ENCODE assay signal across 29 cellular contexts in the genomic region with DNA sequence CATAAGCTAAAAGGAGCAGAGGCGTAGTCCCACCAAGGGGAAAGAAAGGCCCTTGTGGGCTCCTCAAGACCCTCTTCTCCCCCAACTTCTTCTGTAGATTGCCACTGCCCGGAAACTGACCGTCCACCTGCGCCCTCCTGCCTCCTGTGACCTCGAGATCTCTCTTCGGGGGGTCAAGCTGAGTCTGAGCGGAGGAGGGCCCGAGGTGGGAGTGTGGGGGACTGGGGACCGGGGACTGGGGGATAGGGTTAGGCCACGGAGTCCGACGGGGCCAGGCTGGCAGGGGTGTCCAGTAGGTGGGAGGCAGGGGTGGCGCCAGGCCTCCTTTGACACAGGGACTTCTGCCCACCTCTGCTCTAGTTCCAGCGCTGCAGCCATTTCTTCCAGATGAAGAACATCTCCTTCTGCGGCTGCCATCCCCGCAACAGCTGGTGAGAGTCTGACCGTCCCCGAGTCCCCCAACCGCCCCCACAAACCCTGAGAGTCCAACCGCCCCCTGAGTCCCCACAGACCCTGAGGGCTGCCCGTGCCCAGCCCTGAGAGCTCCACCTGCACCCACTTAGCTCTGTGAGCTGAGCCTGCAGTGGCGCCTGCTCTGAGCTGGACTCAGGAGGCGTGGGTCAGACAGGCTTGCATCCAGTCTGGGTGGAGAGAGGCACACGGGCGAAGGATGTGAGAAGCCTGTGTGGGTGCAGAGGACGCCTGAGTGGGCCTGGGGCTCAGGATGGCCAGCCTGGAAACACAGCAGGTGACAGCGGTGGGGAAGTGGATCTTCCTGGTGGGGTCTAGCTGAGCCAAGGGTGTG. TPM values are rescaled to one million over a fixed set of nuclear protein-coding genes. Genes with fewer than 3 reads are reported as not detected.
"Had no signal": no experiment of that assay in that cellular context is flagged by ENCODE, and none has a peak within 500 bp of the region (broad histone marks: within the 10 kb centered on the region; RNA-seq: fewer than 3 reads in every experiment).

No MANE protein-coding gene starts in this region.

- H3K4me3 ChIP-seq: body of pancreas, cardiac muscle cell, ovary, right lobe of liver, skin epidermis, stomach, suprapubic skin, tibial nerve, vagina had no signal

- H3K27ac Mint-ChIP-seq: activated naive CD8-positive, alpha-beta T cell treated with anti-CD3 and anti-CD28 coated beads, Interleukin-2, amount 50 U/mL, for 24 hours; activated T-helper 2 cell treated with anti-CD3 and anti-CD28 coated beads, Interferon-gamma antibody, Interleukin-2, Interleukin-4, amounts not matched to agents 10 μg/mL and 5 μg/mL and 100 μg/mL, durations not matched to agents 14 hours and 24 hours and 36 hours; dendritic cell treated with granulocyte-macrophage colony-stimulating factor and Interleukin-4, amounts not matched to agents 40 ng/mL and 50 ng/mL, for 4 days; stimulated activated memory B cell treated with anti-CD40 and anti-IgM and Interleukin-4, amounts not matched to agents 10 μg/mL and 1 μg/mL and 100 μg/mL, for 72 hours; T-helper 2 cell treated with Interferon-gamma antibody and Interleukin-4, amounts not matched to agents 5 μg/mL and 100 μg/mL, for 36 hours had no signal

- H3K36me3 Mint-ChIP-seq: stimulated activated memory B cell treated with anti-CD40 and anti-IgM and Interleukin-4, amounts not matched to agents 10 μg/mL and 1 μg/mL and 100 μg/mL, for 72 hours had no signal

- H3K27me3 ChIP-seq: body of pancreas, ovary, vagina had no signal

- H3K9me3 ChIP-seq: body of pancreas, ovary, right lobe of liver, SK-N-SH, stomach, suprapubic skin, tibial nerve, vagina had no signal

- H3K4me1 Mint-ChIP-seq: stimulated activated memory B cell treated with anti-CD40 and anti-IgM and Interleukin-4, amounts not matched to agents 10 μg/mL and 1 μg/mL and 100 μg/mL, for 72 hours had no signal

- H3K27ac ChIP-seq: body of pancreas, cardiac muscle cell, ovary, right lobe of liver, skin epidermis, stomach, suprapubic skin, tibial nerve, vagina, WERI-Rb-1 had no signal

- H3K9ac ChIP-seq: SK-N-SH had no signal

- H3K9me3 Mint-ChIP-seq: activated naive CD8-positive, alpha-beta T cell treated with anti-CD3 and anti-CD28 coated beads, Interleukin-2, amount 50 U/mL, for 24 hours; activated T-cell treated with anti-CD3 and anti-CD28 coated beads, Interleukin-2, amount 50 U/mL, for 4 hours; activated T-helper 2 cell treated with anti-CD3 and anti-CD28 coated beads, Interferon-gamma antibody, Interleukin-2, Interleukin-4, amounts not matched to agents 10 μg/mL and 5 μg/mL and 100 μg/mL, durations not matched to agents 14 hours and 24 hours and 36 hours; dendritic cell treated with granulocyte-macrophage colony-stimulating factor and Interleukin-4, amounts not matched to agents 40 ng/mL and 50 ng/mL, for 4 days; stimulated activated memory B cell treated with anti-CD40 and anti-IgM and Interleukin-4, amounts not matched to agents 10 μg/mL and 1 μg/mL and 100 μg/mL, for 72 hours; T-helper 2 cell treated with Interferon-gamma antibody and Interleukin-4, amounts not matched to agents 5 μg/mL and 100 μg/mL, for 36 hours had no signal

- DNase-seq: activated naive CD4-positive, alpha-beta T cell treated with anti-CD3 and anti-CD28 coated beads, Interleukin-2, amount 50 U/mL, for 16 hours; activated naive CD8-positive, alpha-beta T cell treated with anti-CD3 and anti-CD28 coated beads, Interleukin-2, amount 50 U/mL, for 24 hours; activated T-cell treated with anti-CD3 and anti-CD28 coated beads, Interleukin-2, amount 50 U/mL, for 4 hours; body of pancreas; effector memory CD4-positive, alpha-beta T cell; foreskin melanocyte; hippocampal formation; mesenchymal stem cell; ovary; right lobe of liver; SK-N-SH; stimulated activated CD4-positive, alpha-beta T cell treated with anti-CD3 and anti-CD28 coated beads, Interleukin-2, amount 100 ng/mL, for 24 hours; stomach; WERI-Rb-1 had no signal

- H3K36me3 ChIP-seq: cardiac muscle cell, ovary, right lobe of liver, stomach, suprapubic skin, vagina had no signal

- H3K4me3 Mint-ChIP-seq: activated naive CD8-positive, alpha-beta T cell treated with anti-CD3 and anti-CD28 coated beads, Interleukin-2, amount 50 U/mL, for 24 hours; activated T-cell treated with anti-CD3 and anti-CD28 coated beads, Interleukin-2, amount 50 U/mL, for 4 hours; dendritic cell treated with granulocyte-macrophage colony-stimulating factor and Interleukin-4, amounts not matched to agents 40 ng/mL and 50 ng/mL, for 4 days; stimulated activated memory B cell treated with anti-CD40 and anti-IgM and Interleukin-4, amounts not matched to agents 10 μg/mL and 1 μg/mL and 100 μg/mL, for 72 hours; T-helper 2 cell treated with Interferon-gamma antibody and Interleukin-4, amounts not matched to agents 5 μg/mL and 100 μg/mL, for 36 hours had no signal

- H3K4me2 ChIP-seq: SK-N-SH had no signal

- H3K4me1 ChIP-seq: body of pancreas, right lobe of liver, vagina had no signal

RNA-seq across cellular contexts. Expression of gene SYCE3, which starts 44.0 kb away (rescaled TPM):
- total RNA-seq: activated T-cell treated with anti-CD3 and anti-CD28 coated beads, Interleukin-2, amount 50 U/mL, for 4 hours; body of pancreas; cardiac muscle cell; endothelial cell of umbilical vein; esophagus mucosa; lower leg skin; mononuclear cell; myocyte; ovary; pulmonary artery endothelial cell; stomach; suprapubic skin; tibial nerve; vagina had no signal
